10 cellular contexts compared by ENCODE assay signal in the genomic region with DNA sequence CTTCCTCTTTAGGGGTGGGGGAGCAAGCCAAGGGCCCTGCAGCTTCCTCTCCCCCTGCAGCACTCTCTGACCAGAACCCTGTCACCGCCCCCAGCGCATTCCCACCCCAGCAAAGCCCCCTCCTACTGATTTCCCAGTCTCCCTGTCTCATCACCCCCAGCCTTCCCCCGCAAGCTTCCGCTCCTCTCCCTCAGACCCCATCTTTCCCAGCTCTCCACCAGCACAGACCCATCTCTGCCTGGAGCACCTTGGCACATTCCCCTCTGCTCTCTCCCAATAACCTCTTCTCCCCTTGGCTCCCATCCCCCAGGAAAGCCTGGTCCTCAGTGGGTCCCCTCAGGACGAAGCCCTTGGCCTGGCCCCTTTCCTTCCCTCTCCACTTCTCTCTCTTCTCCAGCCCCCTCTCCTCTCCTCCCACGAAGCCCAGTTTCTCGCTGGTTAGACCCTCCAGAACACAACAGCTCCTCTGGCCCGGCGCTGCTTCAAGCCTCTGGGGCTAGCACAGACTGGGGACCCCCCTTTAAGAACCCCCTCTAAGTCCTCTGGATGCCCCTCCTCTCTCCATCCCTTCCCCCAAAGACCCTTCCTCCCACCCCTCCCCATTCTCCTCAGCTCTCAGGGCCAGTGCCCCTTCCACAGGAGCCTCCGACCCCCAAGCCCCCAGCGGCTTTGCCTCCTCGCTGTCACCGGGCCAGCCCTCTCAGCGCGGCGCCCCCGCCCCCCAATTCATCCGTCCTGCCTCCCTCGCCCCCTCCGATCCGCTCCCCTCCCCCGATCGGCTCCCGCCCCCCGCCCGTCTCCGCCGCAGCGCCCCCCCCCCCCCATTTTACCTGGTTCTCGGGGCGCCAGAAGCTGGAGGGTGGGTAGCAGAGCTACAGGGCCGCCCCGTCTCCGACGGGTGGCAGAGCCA. TPM values are rescaled to one million over a fixed set of nuclear protein-coding genes. Genes with fewer than 3 reads are reported as not detected.
A peak's percentile ranks its signal among the peaks of the same experiment; 100 is the strongest.
DNase-seq lines count a peak whose midpoint lies in the region; ATAC-seq and TF ChIP-seq lines count a peak whose summit lies in the region.
"Had no signal": no experiment of that assay in that cellular context is flagged by ENCODE, and none has a peak within 500 bp of the region (broad histone marks: within the 10 kb centered on the region; RNA-seq: fewer than 3 reads in every experiment).

No MANE protein-coding gene starts in this region.

- H3K4me1 Mint-ChIP-seq in activated T-cell treated with anti-CD3 and anti-CD28 coated beads, Interleukin-2, amount 50 U/mL, for 24 hours (ENCODE audit: low read depth), result peaks cover 10% of the 10 kb centered on the region
- H3K4me1 Mint-ChIP-seq in activated T-helper 2 cell treated with anti-CD3 and anti-CD28 coated beads, Interferon-gamma antibody, Interleukin-2, Interleukin-4, amounts not matched to agents 10 μg/mL and 5 μg/mL and 100 μg/mL, durations not matched to agents 14 hours and 24 hours and 36 hours (ENCODE audit: low read depth), result peaks cover 2% of the 10 kb centered on the region
- peaks cover 20 to 24% (median 23%) of the 10 kb centered on the region in 4 donors for H3K4me1 Mint-ChIP-seq in naive thymus-derived CD8-positive, alpha-beta T cell
- peaks cover 18% of the 10 kb centered on the region for H3K4me1 Mint-ChIP-seq in type B pancreatic cell (ENCODE audit: unreplicated experiment)

- TF ChIP-seq CTCF in type B pancreatic cell (conservative IDR thresholded peaks at IDR 0.05), result no peak

- H3K27ac Mint-ChIP-seq in activated T-cell treated with anti-CD3 and anti-CD28 coated beads, Interleukin-2, amount 50 U/mL, for 24 hours, result no peak overlapping the region
- no peak overlapping the region for H3K27ac Mint-ChIP-seq in activated T-helper 2 cell treated with anti-CD3 and anti-CD28 coated beads, Interferon-gamma antibody, Interleukin-2, Interleukin-4, amounts not matched to agents 10 μg/mL and 5 μg/mL and 100 μg/mL, durations not matched to agents 14 hours and 24 hours and 36 hours
- peak overlapping the region in 3 of 10 donors; percentile 9 to 79 (median 40) for H3K27ac Mint-ChIP-seq in naive thymus-derived CD8-positive, alpha-beta T cell
- no peak overlapping the region for H3K27ac Mint-ChIP-seq in type B pancreatic cell

- peak; percentile 31 for DNase-seq in activated T-cell treated with anti-CD3 and anti-CD28 coated beads, Interleukin-2, amount 50 U/mL, for 24 hours
- DNase-seq in activated T-cell treated with anti-CD3 and anti-CD28 coated beads for 4 hours, result no peak
- DNase-seq in activated T-helper 2 cell treated with anti-CD3 and anti-CD28 coated beads, Interferon-gamma antibody, Interleukin-2, Interleukin-4, amounts not matched to agents 10 μg/mL and 5 μg/mL and 100 μg/mL, durations not matched to agents 14 hours and 24 hours and 36 hours (ENCODE audit: low spot score), result no peak
- DNase-seq in naive thymus-derived CD8-positive, alpha-beta T cell, result no peak
- no peak for DNase-seq in type B pancreatic cell (ENCODE audit: extremely low spot score, unreplicated experiment)
- no peak for DNase-seq in Ammon's horn (ENCODE audit: low spot score)

- no peaks in the 10 kb centered on the region for H3K9me3 Mint-ChIP-seq in activated T-cell treated with anti-CD3 and anti-CD28 coated beads, Interleukin-2, amount 50 U/mL, for 24 hours
- no peaks in the 10 kb centered on the region for H3K9me3 Mint-ChIP-seq in activated T-helper 2 cell treated with anti-CD3 and anti-CD28 coated beads, Interferon-gamma antibody, Interleukin-2, Interleukin-4, amounts not matched to agents 10 μg/mL and 5 μg/mL and 100 μg/mL, durations not matched to agents 14 hours and 24 hours and 36 hours
- H3K9me3 Mint-ChIP-seq in naive thymus-derived CD8-positive, alpha-beta T cell, result no peaks in the 10 kb centered on the region
- no peaks in the 10 kb centered on the region for H3K9me3 Mint-ChIP-seq in type B pancreatic cell
- H3K9me3 Mint-ChIP-seq: activated naive CD8-positive, alpha-beta T cell treated with anti-CD3 and anti-CD28 coated beads, Interleukin-2, amount 10 ng/mL, durations not matched to agents 7 days and 5 days had no signal

- intact Hi-C loops in activated T-helper 2 cell treated with anti-CD3 and anti-CD28 coated beads, Interferon-gamma antibody, Interleukin-2, Interleukin-4, amounts not matched to agents 10 μg/mL and 5 μg/mL and 100 μg/mL, durations not matched to agents 14 hours and 24 hours and 36 hours (cut with micrococcal nuclease), result loop anchor here (1.0 kb wide), 1 partner anchor 34 kb away; no protein-coding TSS in a partner anchor

- peaks cover 3% of the 10 kb centered on the region for H3K36me3 Mint-ChIP-seq in activated T-cell treated with anti-CD3 and anti-CD28 coated beads, Interleukin-2, amount 50 U/mL, for 24 hours (ENCODE audit: low read depth)
- peaks cover 5% of the 10 kb centered on the region for H3K36me3 Mint-ChIP-seq in activated T-helper 2 cell treated with anti-CD3 and anti-CD28 coated beads, Interferon-gamma antibody, Interleukin-2, Interleukin-4, amounts not matched to agents 10 μg/mL and 5 μg/mL and 100 μg/mL, durations not matched to agents 14 hours and 24 hours and 36 hours (ENCODE audit: low read depth)
- peaks cover 0 to 9% (median 0%) of the 10 kb centered on the region in 3 donors for H3K36me3 Mint-ChIP-seq in naive thymus-derived CD8-positive, alpha-beta T cell
- no peaks in the 10 kb centered on the region for H3K36me3 Mint-ChIP-seq in type B pancreatic cell

- no peak for ATAC-seq in naive thymus-derived CD8-positive, alpha-beta T cell
- ATAC-seq in GM19395 (IDR thresholded peaks at IDR 0.05; ENCODE audit: unreplicated experiment) (no peak), HG03469 (IDR thresholded peaks at IDR 0.05; ENCODE audit: unreplicated experiment) (no peak)

- H3K4me3 Mint-ChIP-seq in activated T-cell treated with anti-CD3 and anti-CD28 coated beads, Interleukin-2, amount 50 U/mL, for 24 hours, result no peak overlapping the region
- peak overlapping the region; percentile 47 for H3K4me3 Mint-ChIP-seq in activated T-helper 2 cell treated with anti-CD3 and anti-CD28 coated beads, Interferon-gamma antibody, Interleukin-2, Interleukin-4, amounts not matched to agents 10 μg/mL and 5 μg/mL and 100 μg/mL, durations not matched to agents 14 hours and 24 hours and 36 hours (ENCODE audit: low read depth)
- peak overlapping the region; percentile 24 to 64 (median 44) for H3K4me3 Mint-ChIP-seq in naive thymus-derived CD8-positive, alpha-beta T cell
- peak overlapping the region; percentile 57 for H3K4me3 Mint-ChIP-seq in type B pancreatic cell

- peaks cover 40% of the 10 kb centered on the region for H3K27me3 Mint-ChIP-seq in activated T-cell treated with anti-CD3 and anti-CD28 coated beads, Interleukin-2, amount 50 U/mL, for 24 hours
- peaks cover 46% of the 10 kb centered on the region for H3K27me3 Mint-ChIP-seq in activated T-helper 2 cell treated with anti-CD3 and anti-CD28 coated beads, Interferon-gamma antibody, Interleukin-2, Interleukin-4, amounts not matched to agents 10 μg/mL and 5 μg/mL and 100 μg/mL, durations not matched to agents 14 hours and 24 hours and 36 hours (ENCODE audit: low read depth)
- peaks cover 6 to 42% (median 29%) of the 10 kb centered on the region in 5 donors for H3K27me3 Mint-ChIP-seq in naive thymus-derived CD8-positive, alpha-beta T cell
- H3K27me3 Mint-ChIP-seq in type B pancreatic cell, result peaks cover 72% of the 10 kb centered on the region

- POLR2A ChIA-PET in naive thymus-derived CD8-positive, alpha-beta T cell (lab: Charles Lee), result interaction anchor here (0.7 kb wide), 1 partner anchor 19 kb away, joined by 4 read pairs; no protein-coding TSS in a partner anchor

RNA-seq across cellular contexts. Expression of a gene that starts 0.6 kb away (rescaled TPM):
- total RNA-seq in activated T-helper 2 cell treated with anti-CD3 and anti-CD28 coated beads, Interferon-gamma antibody, Interleukin-2, Interleukin-4, amounts not matched to agents 10 μg/mL and 5 μg/mL and 100 μg/mL, durations not matched to agents 14 hours and 24 hours and 36 hours, result 0.05 TPM in 1 of 2 replicates, not detected in the other
- under 1 TPM in 1 of 2 experiments, not detected in 1; 0.21 TPM for total RNA-seq in naive thymus-derived CD8-positive, alpha-beta T cell
- not detected for polyA plus RNA-seq in naive thymus-derived CD8-positive, alpha-beta T cell
- 12.7 and 22.1 TPM in 2 replicates for total RNA-seq in type B pancreatic cell (ENCODE audit: low replicate concordance)

RNA-seq across cellular contexts. Expression of a gene that starts 21.5 kb away (rescaled TPM):
- total RNA-seq in activated T-helper 2 cell treated with anti-CD3 and anti-CD28 coated beads, Interferon-gamma antibody, Interleukin-2, Interleukin-4, amounts not matched to agents 10 μg/mL and 5 μg/mL and 100 μg/mL, durations not matched to agents 14 hours and 24 hours and 36 hours, result 19.6 and 20.9 TPM in 2 replicates
- 100 to 1,000 TPM; 679 to 682 TPM for total RNA-seq in naive thymus-derived CD8-positive, alpha-beta T cell
- polyA plus RNA-seq in naive thymus-derived CD8-positive, alpha-beta T cell, result 100 to 1,000 TPM; 168 to 253 (median 185) TPM
- 3.0 and 11.7 TPM in 2 replicates for total RNA-seq in type B pancreatic cell (ENCODE audit: low replicate concordance)

RNA-seq across cellular contexts. Expression of a gene that starts 37.4 kb away (rescaled TPM):
- 1.9 and 2.0 TPM in 2 replicates for total RNA-seq in activated T-helper 2 cell treated with anti-CD3 and anti-CD28 coated beads, Interferon-gamma antibody, Interleukin-2, Interleukin-4, amounts not matched to agents 10 μg/mL and 5 μg/mL and 100 μg/mL, durations not matched to agents 14 hours and 24 hours and 36 hours
- total RNA-seq in naive thymus-derived CD8-positive, alpha-beta T cell, result 10 to 100 TPM; 13.0 to 18.4 TPM
- polyA plus RNA-seq in naive thymus-derived CD8-positive, alpha-beta T cell, result under 1 TPM; 0.09 to 0.50 (median 0.49) TPM
- 2.0 and 239 TPM in 2 replicates for total RNA-seq in type B pancreatic cell (ENCODE audit: low replicate concordance)
- total RNA-seq: LHCN-M2 had no signal

RNA-seq across cellular contexts. Expression of a gene that starts 55.9 kb away (rescaled TPM):
- total RNA-seq in activated T-helper 2 cell treated with anti-CD3 and anti-CD28 coated beads, Interferon-gamma antibody, Interleukin-2, Interleukin-4, amounts not matched to agents 10 μg/mL and 5 μg/mL and 100 μg/mL, durations not matched to agents 14 hours and 24 hours and 36 hours, result 460 and 461 TPM in 2 replicates
- total RNA-seq in naive thymus-derived CD8-positive, alpha-beta T cell, result 1,000 to 10,000 TPM; 1,030 to 1,057 TPM
- polyA plus RNA-seq in naive thymus-derived CD8-positive, alpha-beta T cell, result 100 to 1,000 TPM in 1 of 3 donors, 10 to 100 TPM in 2; 87.0 to 138 (median 96.6) TPM
- 315 and 450 TPM in 2 replicates for total RNA-seq in type B pancreatic cell (ENCODE audit: low replicate concordance)

Comparison
In these comparisons a context has a peak if more than half of its experiments do, and no peak if none do; other contexts are left out.
1. RNA of a gene that starts 0.6 kb away (total RNA-seq): 12.7 to 22.1 TPM in type B pancreatic cell; 0.21 TPM in naive thymus-derived CD8-positive, alpha-beta T cell and 0.05 TPM in activated T-helper 2 cell treated with anti-CD3 and anti-CD28 coated beads, Interferon-gamma antibody, Interleukin-2, Interleukin-4, amounts not matched to agents 10 μg/mL and 5 μg/mL and 100 μg/mL, durations not matched to agents 14 hours and 24 hours and 36 hours; every median in the first group is over 10 times any median in the second.
2. RNA of a gene that starts 21.5 kb away (total RNA-seq): 679 to 682 TPM in naive thymus-derived CD8-positive, alpha-beta T cell; 19.6 to 20.9 TPM in activated T-helper 2 cell treated with anti-CD3 and anti-CD28 coated beads, Interferon-gamma antibody, Interleukin-2, Interleukin-4, amounts not matched to agents 10 μg/mL and 5 μg/mL and 100 μg/mL, durations not matched to agents 14 hours and 24 hours and 36 hours and 3.0 to 11.7 TPM in type B pancreatic cell; every median in the first group is over 10 times any median in the second.